In the genomic region with DNA sequence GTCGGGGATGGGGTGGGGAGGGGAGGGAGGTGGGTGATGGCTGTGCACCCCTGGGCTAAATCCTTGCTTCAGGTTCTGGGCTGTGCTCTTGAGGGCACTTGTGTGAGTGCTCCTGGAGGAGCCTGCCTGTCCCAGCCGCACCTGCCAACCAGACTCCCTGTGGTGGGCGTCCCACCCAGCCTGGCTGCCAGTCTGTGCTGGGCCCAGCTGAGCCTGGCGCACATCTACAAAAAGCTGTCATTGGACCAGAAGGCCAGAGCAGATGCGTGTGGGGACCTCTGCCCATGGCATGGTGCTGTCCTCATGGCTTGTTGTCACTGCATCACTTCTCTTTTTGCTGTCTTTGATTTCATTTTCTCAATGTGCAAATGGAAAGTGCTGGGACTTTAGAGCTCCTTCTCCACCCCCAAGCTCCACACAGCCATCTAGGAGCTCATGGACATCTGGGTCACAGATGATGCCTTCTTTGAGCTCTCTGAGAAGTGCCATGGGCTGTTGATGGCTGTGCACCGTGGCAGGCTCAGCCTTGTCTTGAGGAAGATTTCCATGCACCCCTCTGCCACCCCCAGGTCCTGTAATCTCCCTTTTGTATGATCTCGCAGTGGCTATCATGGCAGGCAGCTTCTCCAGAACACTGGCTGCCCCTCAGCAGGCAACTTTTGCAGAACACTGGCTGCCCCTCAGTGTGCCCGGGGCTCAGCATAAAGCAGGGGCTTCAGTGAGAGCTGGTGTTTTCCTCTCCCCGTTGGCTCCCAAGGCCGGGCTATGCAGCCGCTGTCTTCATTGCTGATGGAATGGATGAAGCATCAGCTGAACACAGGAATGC, we compare ENCODE assay signal across 20 cellular contexts.
DNase-seq lines count a peak whose midpoint lies in the region; ATAC-seq, FAIRE-seq and TF ChIP-seq lines count a peak whose summit lies in the region.
"Had no signal": no experiment of that assay in that cellular context is flagged by ENCODE, and none has a peak within 500 bp of the region (broad histone marks: within the 10 kb centered on the region; RNA-seq: fewer than 3 reads in every experiment).

No MANE protein-coding gene starts in this region.

- H3K36me3 ChIP-seq in H1 (ENCODE audit: control insufficient read depth in 2 of 4, insufficient read depth in 4 of 4, low read length in 3 of 4) (no peaks in the 10 kb centered on the region), mesenchymal stem cell (ENCODE audit: control insufficient read depth in 1 of 2, insufficient read depth in 2 of 2, low read depth in 1 of 2, low read length in 2 of 2) (no peaks in the 10 kb centered on the region)
- H3K36me3 ChIP-seq: BE2C, SJSA1 had no signal

- no peak overlapping the region for H3K23ac ChIP-seq in H1 (ENCODE audit: insufficient read length)
- no peak overlapping the region for H3K23ac ChIP-seq in mesenchymal stem cell (ENCODE audit: low read length in 2 of 2)

- H4K8ac ChIP-seq in H1 (ENCODE audit: extremely low read depth, insufficient read depth, low read length): no peak overlapping the region
- no peak overlapping the region for H4K8ac ChIP-seq in mesenchymal stem cell (ENCODE audit: low read length)

- H3K27ac ChIP-seq in H1 (ENCODE audit: low read depth, low read length) (no peak overlapping the region), mesenchymal stem cell (ENCODE audit: low read length, poor library complexity, severe bottlenecking) (no peak overlapping the region)
- H3K27ac ChIP-seq: SJSA1 had no signal

- H3K79me2 ChIP-seq in H1 (ENCODE audit: control insufficient read depth in 1 of 2, insufficient read depth in 2 of 2, low read length in 2 of 2): no peaks in the 10 kb centered on the region

- no peak overlapping the region for H4K5ac ChIP-seq in H1 (ENCODE audit: insufficient read length, low read depth, low read length)

- FAIRE-seq in H1 (lab: Jason Lieb, UNC): no peak
- FAIRE-seq: GM19239, H54 had no signal

- H3K9ac ChIP-seq in H1 (replicated peaks in 1 of 4; ENCODE audit: extremely low read depth in 1 of 4, low read depth in 3 of 4, low read length in 3 of 4) (no peak overlapping the region), mesenchymal stem cell (ENCODE audit: low read length) (no peak overlapping the region)

- DNase-seq in cardiac septum (ENCODE audit: low spot score) (peak; percentile 47), left ventricle myocardium superior (no peak), H1 (ENCODE audit: low read depth in 1 of 2, low spot score in 2 of 2) (peak in 1 of 2 experiments; percentile 35), mesenchymal stem cell (no peak), NCI-H446 treated with DMSO at 0.1 percent for 48 hours (lab: John Stamatoyannopoulos, UW) (no peak), medulla oblongata (ENCODE audit: extremely low spot score) (no peak)
- DNase-seq: BE2C; CD4-positive, CD25-positive, alpha-beta regulatory T cell; KG1; NCI-H1092; NCI-H1436; NCI-H187 treated with DMSO at 0.1 percent for 48 hours; NCI-H2107; NCI-H510A; NCI-H748 treated with DMSO at 0.1 percent for 48 hours had no signal

- H4K20me1 ChIP-seq in H1 (replicated peaks in 1 of 2; ENCODE audit: control insufficient read depth in 1 of 2, insufficient read depth in 2 of 2, low read length in 2 of 2): peaks cover 1 to 6% of the 10 kb centered on the region in 2 experiments

- no peaks in the 10 kb centered on the region for H3K9me3 ChIP-seq in H1 (ENCODE audit: insufficient read depth in 2 of 2, low read depth in 1 of 2, low read length in 1 of 2)
- no peaks in the 10 kb centered on the region for H3K9me3 ChIP-seq in mesenchymal stem cell (ENCODE audit: control insufficient read depth, low read length)
- H3K9me3 ChIP-seq: BE2C, SJSA1 had no signal

- H2BK20ac ChIP-seq in H1 (ENCODE audit: low read length): no peak overlapping the region

- H2AK5ac ChIP-seq in H1 (ENCODE audit: low read depth, low read length): no peak overlapping the region
- H2AK5ac ChIP-seq in mesenchymal stem cell (ENCODE audit: low read length, severe bottlenecking): no peak overlapping the region

- H3K23me2 ChIP-seq in H1 (ENCODE audit: low read depth, low read length): no peaks in the 10 kb centered on the region

- H2AFZ ChIP-seq in H1 (ENCODE audit: low read length) (no peak overlapping the region), mesenchymal stem cell (ENCODE audit: low read depth, low read length) (no peak overlapping the region)

- H3K4me3 ChIP-seq in H1 (ENCODE audit: extremely low read depth in 1 of 4, insufficient read depth in 2 of 4, low read depth in 3 of 4, low read length in 4 of 4) (no peak overlapping the region), mesenchymal stem cell (ENCODE audit: insufficient read depth in 1 of 2, low read depth in 1 of 2, low read length in 2 of 2) (no peak overlapping the region)
- H3K4me3 ChIP-seq: SJSA1 had no signal

- H2BK5ac ChIP-seq in H1 (ENCODE audit: low read depth, low read length) (peak overlapping the region; percentile 71; the same call in 1 of the 2 replicates), mesenchymal stem cell (ENCODE audit: low read depth, low read length, poor library complexity, severe bottlenecking) (no peak overlapping the region)

- no peak for TF ChIP-seq POLR2A in H1 (IDR thresholded peaks at IDR 0.05; ENCODE audit: control extremely low read depth in 1 of 2, low read depth in 2 of 2, low read length in 2 of 2)

- H3K79me1 ChIP-seq in H1 (ENCODE audit: low read depth, low read length) (no peaks in the 10 kb centered on the region; the same call in none of the 2 replicates), mesenchymal stem cell (replicated peaks; ENCODE audit: low read length, poor library complexity, severe bottlenecking) (no peaks in the 10 kb centered on the region)

- H2BK15ac ChIP-seq in H1 (ENCODE audit: low read length): no peak overlapping the region
- H2BK15ac ChIP-seq in mesenchymal stem cell (ENCODE audit: low read depth, poor library complexity, severe bottlenecking): peak overlapping the region; percentile 49

- no peak overlapping the region for H3K56ac ChIP-seq in H1 (replicated peaks; ENCODE audit: insufficient read length, low read depth, low read length)

- no peak for TF ChIP-seq CTCF in H1 (IDR thresholded peaks at IDR 0.05; ENCODE audit: control extremely low read depth in 1 of 3, insufficient read depth in 1 of 3, low read depth in 1 of 3, low read length in 3 of 3)

- 80% methylated on average over 8 of the region's 11 CpGs; no CpG with 5 or more reads in 1 of the 2 experiments for WGBS in H1 (ENCODE audit: extremely low coverage in 1 of 2, insufficient coverage in 1 of 2, insufficient read length in 1 of 2, insufficient replicate concordance in 2 of 2, low coverage in 1 of 2, low lambda C conversion rate in 2 of 2, missing lambda C conversion rate in 1 of 2), 2 experiments
- 84% methylated on average over 11 of the region's 11 CpGs for WGBS in mesenchymal stem cell

- no peak overlapping the region for H3K14ac ChIP-seq in H1 (ENCODE audit: insufficient read length)
- no peak overlapping the region for H3K14ac ChIP-seq in mesenchymal stem cell (ENCODE audit: low read length in 2 of 2)

- CTCF ChIA-PET in H1 (lab: Charles Lee; ENCODE audit: partially characterized antibody): interaction anchor here (0.6 to 1.1 kb wide), 5 partner anchors 11 to 273 kb away, joined by 3 to 6 read pairs (median 3); no protein-coding TSS in a partner anchor

- no peak overlapping the region for H2BK120ac ChIP-seq in H1 (replicated peaks; ENCODE audit: low read depth, low read length)
- no peak overlapping the region for H2BK120ac ChIP-seq in mesenchymal stem cell (ENCODE audit: low read depth, low read length)

- H3K4me1 ChIP-seq in H1 (replicated peaks in 1 of 4; ENCODE audit: control insufficient read depth in 3 of 4, insufficient read depth in 4 of 4, low read length in 3 of 4) (no peaks in the 10 kb centered on the region; a peak in 1 of 7 replicates), mesenchymal stem cell (ENCODE audit: control insufficient read depth, insufficient read depth, low read depth, low read length) (no peaks in the 10 kb centered on the region)
- H3K4me1 ChIP-seq: BE2C, SJSA1 had no signal

- H2BK12ac ChIP-seq in H1 (ENCODE audit: low read depth, low read length) (no peak overlapping the region), mesenchymal stem cell (ENCODE audit: low read length in 2 of 2) (no peak overlapping the region)

- H3K4me2 ChIP-seq in H1 (ENCODE audit: insufficient read depth in 1 of 2, low read depth in 2 of 2, low read length in 2 of 2): no peak overlapping the region
- no peak overlapping the region for H3K4me2 ChIP-seq in mesenchymal stem cell (ENCODE audit: low read length, poor library complexity, severe bottlenecking)

- POLR2A ChIA-PET in H1 (lab: Charles Lee; ENCODE audit: partially characterized antibody): no interaction called here

- no peak for ATAC-seq in left ventricle myocardium superior
- no peak for ATAC-seq in GM19324 (IDR thresholded peaks at IDR 0.05; ENCODE audit: low FRiP score, unreplicated experiment)
- ATAC-seq: Panc1 had no signal

- TF ChIP-seq RAD21 in H1 (IDR thresholded peaks at IDR 0.05 in 1 of 2, conservative IDR thresholded peaks at IDR 0.05 in 1 of 2; ENCODE audit: low read depth in 2 of 2, low read length in 2 of 2): no peak

- H3K18ac ChIP-seq in H1 (ENCODE audit: extremely low read depth, low read length) (no peak overlapping the region), mesenchymal stem cell (ENCODE audit: low read depth in 1 of 2, low read length in 2 of 2) (no peak overlapping the region)

- no peak overlapping the region for H4K91ac ChIP-seq in H1 (replicated peaks; ENCODE audit: insufficient read length, low read length)
- no peak overlapping the region for H4K91ac ChIP-seq in mesenchymal stem cell (ENCODE audit: low read length)

- H3K27me3 ChIP-seq in H1 (replicated peaks in 1 of 4; ENCODE audit: control insufficient read depth in 3 of 4, extremely low read depth in 1 of 4, insufficient read depth in 3 of 4, low read length in 3 of 4) (no peaks in the 10 kb centered on the region), mesenchymal stem cell (ENCODE audit: control insufficient read depth in 1 of 2, insufficient read depth in 1 of 2, low read length in 2 of 2) (peaks cover 0 to 11% of the 10 kb centered on the region in 2 experiments)
- H3K27me3 ChIP-seq: BE2C, SJSA1 had no signal

- intact Hi-C loops in cardiac septum (cut with DNase I) (no loop called here), left ventricle myocardium superior (cut with micrococcal nuclease) (no loop called here)

- no peak for TF ChIP-seq EP300 in H1 (IDR thresholded peaks at IDR 0.05; ENCODE audit: borderline replicate concordance in 1 of 2, low read depth in 2 of 2, low read length in 2 of 2)

- H3K4ac ChIP-seq in H1 (replicated peaks; ENCODE audit: insufficient read length, low read depth, low read length) (no peak overlapping the region), mesenchymal stem cell (ENCODE audit: low read depth in 1 of 2, low read length in 2 of 2) (no peak overlapping the region)

TF ChIP-seq in H1, 55 proteins besides CTCF, POLR2A, EP300 and RAD21:
- TF ChIP-seq YY1 (IDR thresholded peaks at IDR 0.05; ENCODE audit: low read depth, low read length) (no peak), KDM1A (IDR thresholded peaks at IDR 0.05; ENCODE audit: borderline replicate concordance, low read length) (no peak)
